8 cellular contexts compared by ENCODE assay signal in genomic region chr17:58232707-58233156, GRCh38. TPM values are rescaled to one million over a fixed set of nuclear protein-coding genes. Genes with fewer than 3 reads are reported as not detected.
A peak's percentile ranks its signal among the peaks of the same experiment; 100 is the strongest.
DNase-seq lines count a peak whose midpoint lies in the region; ATAC-seq and TF ChIP-seq lines count a peak whose summit lies in the region.

No MANE protein-coding gene starts in this region.

- peak; percentile 19 for TF ChIP-seq POLR2A in NB4 (IDR thresholded peaks at IDR 0.05; ENCODE audit: extremely low read depth, insufficient read length)
- no peak for TF ChIP-seq POLR2A in tibial nerve (IDR thresholded peaks at IDR 0.05)

- H3K4me3 ChIP-seq in heart right ventricle (peak overlapping the region in 1 of 10 donors; percentile 4), right atrium auricular region (no peak overlapping the region), NB4 (ENCODE audit: low read depth, low read length) (peak overlapping the region; percentile 26), tibial nerve (no peak overlapping the region)

- CTCF ChIA-PET in HEK293T (lab: Yijun Ruan, JAX), result interaction anchor here (0.8 to 1.4 kb wide), 2 partner anchors 17 to 33 kb away, joined by 3 to 5 read pairs; no protein-coding TSS in a partner anchor

- peaks cover 45% of the 10 kb centered on the region for H3K27me3 Mint-ChIP-seq in stimulated activated naive CD8-positive, alpha-beta T cell treated with anti-CD3 and anti-CD28 coated beads, Interleukin-15, Interleukin-2, amounts not matched to agents 100 ng/mL and 50 ng/mL, for 24 hours

- 30 to 33% methylated on average over 12 of the region's 12 CpGs for WGBS in heart right ventricle, 2 donors
- 40 to 54% methylated on average over 12 of the region's 12 CpGs for WGBS in tibial nerve, 2 donors

- DNase-seq in heart right ventricle (no peak), right atrium auricular region (ENCODE audit: low spot score) (no peak), HEK293T (ENCODE audit: extremely low spot score) (no peak), NB4 (ENCODE audit: low read depth) (peak; percentile 96), epithelial cell of prostate (ENCODE audit: low read depth, low spot score) (peak; percentile 78), COLO668 (lab: John Stamatoyannopoulos, UW; ENCODE audit: unreplicated experiment) (no peak), tibial nerve (ENCODE audit: low spot score in 2 of 2) (no peak)

- peak in 5 of 8 donors; percentile 24 to 69 (median 51) for ATAC-seq in heart right ventricle

- intact Hi-C loops in heart right ventricle (cut with DNase I), result loop anchor here in 1 of 10 donors (10.0 kb wide), 1 partner anchor 62 kb away; no protein-coding TSS in a partner anchor

- TF ChIP-seq CTCF in heart right ventricle (IDR thresholded peaks at IDR 0.05) (no peak), right atrium auricular region (IDR thresholded peaks at IDR 0.05) (no peak), NB4 (IDR thresholded peaks at IDR 0.05; ENCODE audit: low read depth, low read length) (peak; percentile 17), tibial nerve (IDR thresholded peaks at IDR 0.05) (no peak)

- H3K27me3 ChIP-seq in heart right ventricle (peaks cover 0 to 82% (median 55%) of the 10 kb centered on the region in 7 donors), right atrium auricular region (no peaks in the 10 kb centered on the region), tibial nerve (peaks cover 0 to 60% of the 10 kb centered on the region in 2 donors)

- peak overlapping the region; percentile 50 for H3K27ac Mint-ChIP-seq in stimulated activated naive CD8-positive, alpha-beta T cell treated with anti-CD3 and anti-CD28 coated beads, Interleukin-15, Interleukin-2, amounts not matched to agents 100 ng/mL and 50 ng/mL, for 24 hours

- TF ChIP-seq EP300 in tibial nerve (IDR thresholded peaks at IDR 0.05), result no peak

- H3K27ac ChIP-seq in heart right ventricle (peak overlapping the region in 1 of 10 donors; percentile 24), right atrium auricular region (no peak overlapping the region), epithelial cell of prostate (no peak overlapping the region), tibial nerve (no peak overlapping the region)

- POLR2A ChIA-PET in HEK293T (lab: Yijun Ruan, JAX), result interaction anchor here (0.8 to 1.1 kb wide), 2 partner anchors 13 to 14 kb away, joined by 3 to 4 read pairs; partner anchors contain the start of gene MKS1

- H3K4me1 Mint-ChIP-seq in stimulated activated naive CD8-positive, alpha-beta T cell treated with anti-CD3 and anti-CD28 coated beads, Interleukin-15, Interleukin-2, amounts not matched to agents 100 ng/mL and 50 ng/mL, for 24 hours (ENCODE audit: low read depth), result peaks cover 10% of the 10 kb centered on the region

- no peaks in the 10 kb centered on the region for H3K36me3 Mint-ChIP-seq in stimulated activated naive CD8-positive, alpha-beta T cell treated with anti-CD3 and anti-CD28 coated beads, Interleukin-15, Interleukin-2, amounts not matched to agents 100 ng/mL and 50 ng/mL, for 24 hours (ENCODE audit: low read depth)

- H3K4me1 ChIP-seq in heart right ventricle, result peaks cover 0 to 19% (median 0%) of the 10 kb centered on the region in 9 donors
- H3K4me1 ChIP-seq in right atrium auricular region, result no peaks in the 10 kb centered on the region
- H3K4me1 ChIP-seq in tibial nerve, result no peaks in the 10 kb centered on the region

- H3K4me3 Mint-ChIP-seq in stimulated activated naive CD8-positive, alpha-beta T cell treated with anti-CD3 and anti-CD28 coated beads, Interleukin-15, Interleukin-2, amounts not matched to agents 100 ng/mL and 50 ng/mL, for 24 hours, result no peak overlapping the region

- no peaks in the 10 kb centered on the region for H3K9me3 Mint-ChIP-seq in stimulated activated naive CD8-positive, alpha-beta T cell treated with anti-CD3 and anti-CD28 coated beads, Interleukin-15, Interleukin-2, amounts not matched to agents 100 ng/mL and 50 ng/mL, for 24 hours

- H3K36me3 ChIP-seq in heart right ventricle, result no peaks in the 10 kb centered on the region
- no peaks in the 10 kb centered on the region for H3K36me3 ChIP-seq in right atrium auricular region
- no peaks in the 10 kb centered on the region for H3K36me3 ChIP-seq in tibial nerve

- H3K9me3 ChIP-seq in heart right ventricle (no peaks in the 10 kb centered on the region), right atrium auricular region (no peaks in the 10 kb centered on the region), tibial nerve (no peaks in the 10 kb centered on the region)

TF ChIP-seq in HEK293T, 16 proteins besides CTCF, POLR2A, EP300 and RAD21:
- TF ChIP-seq CTBP1 (IDR thresholded peaks at IDR 0.05; ENCODE audit: borderline replicate concordance) (no peak), FOXM1 (IDR thresholded peaks at IDR 0.05; ENCODE audit: borderline replicate concordance) (no peak), L3MBTL2 (conservative IDR thresholded peaks at IDR 0.05) (0 out of 2 replicates have a peak, but pooled peaks have one; percentile 11), FOXA1 (IDR thresholded peaks at IDR 0.05) (no peak), SUZ12 (IDR thresholded peaks at IDR 0.05) (no peak)
- TF ChIP-seq, protein P1, sequence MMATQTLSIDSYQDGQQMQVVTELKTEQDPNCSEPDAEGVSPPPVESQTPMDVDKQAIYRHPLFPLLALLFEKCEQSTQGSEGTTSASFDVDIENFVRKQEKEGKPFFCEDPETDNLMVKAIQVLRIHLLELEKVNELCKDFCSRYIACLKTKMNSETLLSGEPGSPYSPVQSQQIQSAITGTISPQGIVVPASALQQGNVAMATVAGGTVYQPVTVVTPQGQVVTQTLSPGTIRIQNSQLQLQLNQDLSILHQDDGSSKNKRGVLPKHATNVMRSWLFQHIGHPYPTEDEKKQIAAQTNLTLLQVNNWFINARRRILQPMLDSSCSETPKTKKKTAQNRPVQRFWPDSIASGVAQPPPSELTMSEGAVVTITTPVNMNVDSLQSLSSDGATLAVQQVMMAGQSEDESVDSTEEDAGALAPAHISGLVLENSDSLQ (IDR thresholded peaks at IDR 0.05), result no peak
TF ChIP-seq in HEK293T: peak in this region for 1.

RNA-seq across cellular contexts. Expression of gene LPO, which starts 5.7 kb away (rescaled TPM):
- total RNA-seq in heart right ventricle (not detected), right atrium auricular region (not detected), tibial nerve (not detected)
- not detected for polyA plus RNA-seq in heart right ventricle

RNA-seq across cellular contexts. Expression of gene MKS1, which starts 13.7 kb away (rescaled TPM):
- total RNA-seq in heart right ventricle (10 to 100 TPM in 4 of 10 donors, 1 to 10 TPM in 6; 5.3 to 12.9 (median 9.2) TPM), right atrium auricular region (1 to 10 TPM; 4.8 to 6.4 TPM), tibial nerve (10 to 100 TPM; 15.7 to 25.1 (median 18.5) TPM)
- 10 to 100 TPM in 1 of 2 donors, 1 to 10 TPM in 1; 5.4 to 10.3 TPM for polyA plus RNA-seq in heart right ventricle

RNA-seq across cellular contexts. Expression of gene EPX, which starts 40.2 kb away (rescaled TPM):
- not detected for total RNA-seq in heart right ventricle
- not detected for polyA plus RNA-seq in heart right ventricle
- not detected for total RNA-seq in right atrium auricular region
- total RNA-seq in tibial nerve, result not detected

RNA-seq across cellular contexts. Expression of gene MPO, which starts 48.0 kb away (rescaled TPM):
- total RNA-seq in heart right ventricle, result 1 to 10 TPM in 1 of 10 donors, under 1 TPM in 7, not detected in 2; 0.08 to 2.5 (median 0.25) TPM
- under 1 TPM; 0.07 to 0.15 TPM for polyA plus RNA-seq in heart right ventricle
- total RNA-seq in right atrium auricular region, result under 1 TPM; 0.12 to 0.30 TPM
- total RNA-seq in tibial nerve, result not detected

Comparison
In these comparisons a context has a peak if more than half of its experiments do, and no peak if none do; other contexts are left out.
1. DNase-seq: peak in NB4 (single experiment) and epithelial cell of prostate (single experiment); none in heart right ventricle (0 of 2), right atrium auricular region (single experiment), HEK293T (single experiment), COLO668 (single experiment) and tibial nerve (0 of 2).